In genomic region chr3:66036586-66037061, GRCh38 we compare ENCODE assay signal across 8 cellular contexts. TPM values are rescaled to one million over a fixed set of nuclear protein-coding genes. Genes with fewer than 3 reads are reported as not detected.
A peak's percentile ranks its signal among the peaks of the same experiment; 100 is the strongest.
DNase-seq lines count a peak whose midpoint lies in the region; ATAC-seq and TF ChIP-seq lines count a peak whose summit lies in the region.

No MANE protein-coding gene starts in this region.

- DNase-seq in LNCaP clone FGC (ENCODE audit: low read depth) (no peak), coronary artery (ENCODE audit: low spot score) (no peak), right lobe of liver (no peak), thoracic aorta (ENCODE audit: low spot score) (no peak)

- H3K9me3 ChIP-seq in right lobe of liver (no peaks in the 10 kb centered on the region), thoracic aorta (no peaks in the 10 kb centered on the region)

- no peak for ATAC-seq in right lobe of liver
- ATAC-seq in thoracic aorta (ENCODE audit: insufficient number of reproducible peaks, low FRiP score, low read depth): no peak
- no peak for ATAC-seq in GM21619 (IDR thresholded peaks at IDR 0.05; ENCODE audit: unreplicated experiment)
- no peak for ATAC-seq in HG02970 (IDR thresholded peaks at IDR 0.05; ENCODE audit: low FRiP score, unreplicated experiment)
- no peak for ATAC-seq in HG03280 (IDR thresholded peaks at IDR 0.05; ENCODE audit: unreplicated experiment)
- no peak for ATAC-seq in HG02610 (IDR thresholded peaks at IDR 0.05; ENCODE audit: unreplicated experiment)

- H3K4me3 ChIP-seq in LNCaP clone FGC (ENCODE audit: low read depth, low read length) (peak overlapping the region; percentile 94), coronary artery (peak overlapping the region; percentile 90), right lobe of liver (peak overlapping the region; percentile 85 to 89 (median 87)), thoracic aorta (peak overlapping the region; percentile 76)

- H3K4me1 ChIP-seq in right lobe of liver (peaks cover 0 to 20% (median 0%) of the 10 kb centered on the region in 4 donors), thoracic aorta (ENCODE audit: control insufficient read depth in 1 of 2, low read depth in 2 of 2) (peaks cover 9 to 28% of the 10 kb centered on the region in 2 donors)

- H3K36me3 ChIP-seq in right lobe of liver (no peaks in the 10 kb centered on the region), thoracic aorta (no peaks in the 10 kb centered on the region)

- WGBS in right lobe of liver (ENCODE audit: insufficient coverage, low coverage, low lambda C conversion rate, missing lambda C conversion rate): 11% methylated on average over 2 of the region's 8 CpGs

- no peak for TF ChIP-seq POLR2A in right lobe of liver (IDR thresholded peaks at IDR 0.05)

- intact Hi-C loops in right lobe of liver (cut with DNase I): no loop called here

- H3K27me3 ChIP-seq in right lobe of liver (no peaks in the 10 kb centered on the region), thoracic aorta (replicated peaks; ENCODE audit: insufficient read depth) (no peaks in the 10 kb centered on the region)

- H3K27ac ChIP-seq in coronary artery (peak overlapping the region; percentile 92 to 96), right lobe of liver (peak overlapping the region; percentile 95 to 97 (median 96)), thoracic aorta (peak overlapping the region in 1 of 2 donors; percentile 95)

- TF ChIP-seq CTCF in LNCaP clone FGC (IDR thresholded peaks at IDR 0.05; ENCODE audit: control insufficient read depth, extremely low read depth, insufficient read depth) (no peak), coronary artery (IDR thresholded peaks at IDR 0.05) (no peak), right lobe of liver (IDR thresholded peaks at IDR 0.05) (no peak), thoracic aorta (IDR thresholded peaks at IDR 0.05) (no peak)

RNA-seq across cellular contexts. Expression of gene MAGI1, which starts 2.1 kb away (rescaled TPM):
- total RNA-seq in right lobe of liver (10 to 100 TPM; 22.6 to 37.7 (median 26.9) TPM), thoracic aorta (10 to 100 TPM; 48.2 to 88.5 TPM)
